31 cellular contexts compared by ENCODE assay signal in the genomic region with DNA sequence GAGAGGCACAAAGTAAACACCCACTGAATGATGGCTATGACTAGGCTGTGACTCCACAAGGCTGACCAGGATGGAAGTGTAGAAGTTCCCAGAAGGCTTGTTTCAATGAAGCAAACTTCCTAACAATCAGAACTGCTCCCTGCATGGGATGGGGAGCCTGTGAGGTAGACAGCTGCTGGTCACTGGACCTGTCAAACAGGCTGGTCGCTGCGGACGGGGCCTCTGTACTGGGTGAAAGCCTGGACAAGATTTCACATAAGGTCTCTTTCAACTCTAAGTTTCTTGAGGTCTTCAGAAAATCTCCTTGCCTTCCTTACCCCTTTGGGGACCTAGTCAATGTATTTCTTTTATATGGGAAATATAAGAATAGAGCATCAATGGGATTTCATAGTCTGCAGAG.
"Had no signal": no experiment of that assay in that cellular context is flagged by ENCODE, and none has a peak within 500 bp of the region (broad histone marks: within the 10 kb centered on the region; RNA-seq: fewer than 3 reads in every experiment).

No MANE protein-coding gene starts in this region.

- H3K27ac ChIP-seq: ascending aorta, cardiac muscle cell, SJSA1 had no signal

- H3K36me3 Mint-ChIP-seq: brain had no signal

- H3K4me1 ChIP-seq: ascending aorta, SJSA1 had no signal

- DNase-seq: activated CD4-positive, alpha-beta T cell treated with anti-CD3 and anti-CD28 coated beads for 4 hours; activated CD8-positive, alpha-beta T cell treated with anti-CD3 and anti-CD28 coated beads for 36 hours; activated effector memory CD4-positive, alpha-beta T cell treated with anti-CD3 and anti-CD28 coated beads, Interleukin-2, amount 50 U/mL, for 16 hours; activated naive CD4-positive, alpha-beta T cell treated with Interleukin-2 at 50 U/mL for 16 hours; activated naive CD8-positive, alpha-beta T cell treated with anti-CD3 and anti-CD28 coated beads, Interleukin-2, amount 50 U/mL, for 24 hours; activated T-cell treated with anti-CD3 and anti-CD28 coated beads, Interleukin-2, amount 50 U/mL, for 24 hours; amniotic stem cell; Karpas-422; MM.1S; NCI-H1105 treated with DMSO at 0.1 percent for 48 hours; NCI-H1436 treated with DMSO at 0.1 percent for 48 hours; NCI-H1930; NCI-H2107; NCI-H2171 treated with DMSO at 0.1 percent for 48 hours; NCI-H226; NCI-H82; NK-92 treated with Interleukin-12 subunit alpha and Interleukin-12 subunit beta, amount 100 ng/mL, for 24 hours; OCI-M1; Right ventricle myocardium superior; RPMI8226; SW 1271 had no signal

- H3K27me3 ChIP-seq: ascending aorta, cardiac muscle cell, SJSA1 had no signal

- H3K9me3 Mint-ChIP-seq: T-helper 2 cell treated with Interferon-gamma antibody and Interleukin-4, amounts not matched to agents 5 μg/mL and 100 μg/mL, for 36 hours had no signal

- H3K9me3 ChIP-seq: ascending aorta, SJSA1 had no signal

- H3K4me1 Mint-ChIP-seq: activated naive CD8-positive, alpha-beta T cell treated with anti-CD3 and anti-CD28 coated beads, Interleukin-2, amount 50 U/mL, for 24 hours had no signal

- H3K4me3 Mint-ChIP-seq: activated CD8-positive, alpha-beta T cell treated with anti-CD3 and anti-CD28 coated beads for 36 hours; activated naive CD8-positive, alpha-beta T cell treated with anti-CD3 and anti-CD28 coated beads, Interleukin-2, amount 50 U/mL, for 24 hours; activated T-cell treated with anti-CD3 and anti-CD28 coated beads, Interleukin-2, amount 50 U/mL, for 24 hours; brain; T-helper 2 cell treated with Interferon-gamma antibody and Interleukin-4, amounts not matched to agents 5 μg/mL and 100 μg/mL, for 36 hours had no signal

- H3K4me3 ChIP-seq: ascending aorta, cardiac muscle cell, K562, SJSA1 had no signal

- ATAC-seq: activated CD4-positive, CD25-positive, alpha-beta regulatory T cell treated with anti-CD3 and anti-CD28 coated beads, Interleukin-2, amount 50 U/mL, for 24 hours; activated CD8-positive, alpha-beta T cell treated with anti-CD3 and anti-CD28 coated beads for 36 hours; activated naive CD4-positive, alpha-beta T cell treated with anti-CD3 and anti-CD28 coated beads, Interleukin-2, amount 50 U/mL, for 72 hours; activated naive CD8-positive, alpha-beta T cell treated with anti-CD3 and anti-CD28 coated beads, Interleukin-2, amount 50 U/mL, for 24 hours; K562; Panc1; SK-N-SH treated with all-trans-retinoic acid at 6 μM for 48 hours had no signal

- H3K36me3 ChIP-seq: ascending aorta, cardiac muscle cell, SJSA1 had no signal
